In genomic region chr4:6673660-6674499, GRCh38 we compare ENCODE assay signal across 8 cellular contexts.
A peak's percentile ranks its signal among the peaks of the same experiment; 100 is the strongest.
DNase-seq lines count a peak whose midpoint lies in the region; ATAC-seq and TF ChIP-seq lines count a peak whose summit lies in the region.

No MANE protein-coding gene starts in this region.

- DNase-seq in AG10803 (ENCODE audit: low read depth) (peak; percentile 95), NCI-H510A (lab: John Stamatoyannopoulos, UW) (peak; percentile 84), coronary artery (ENCODE audit: low spot score) (peak; percentile 95), left kidney (ENCODE audit: low read depth, low spot score) (peak; percentile 98)
- peak; percentile 96 for DNase-seq in activated CD4-positive, alpha-beta T cell treated with anti-CD3 and anti-CD28 coated beads for 48 hours
- peak; percentile 96 for DNase-seq in stimulated activated CD4-positive, alpha-beta T cell treated with anti-CD3 and anti-CD28 coated beads, Interleukin-1b, Interleukin-23, amount 100 ng/mL, for 48 hours

- H3K4me3 ChIP-seq in AG10803 (ENCODE audit: low read length) (peak overlapping the region; percentile 72), coronary artery (peak overlapping the region; percentile 90)

- TF ChIP-seq CTCF in AG10803 (conservative IDR thresholded peaks at IDR 0.05; ENCODE audit: low read length) (no peak), coronary artery (IDR thresholded peaks at IDR 0.05) (no peak)

- ATAC-seq in GM19023 (IDR thresholded peaks at IDR 0.05; ENCODE audit: unreplicated experiment) (peak; percentile 74), HG03196 (IDR thresholded peaks at IDR 0.05; ENCODE audit: unreplicated experiment) (peak; percentile 85)

- peak overlapping the region; percentile 63 to 88 for H3K27ac ChIP-seq in coronary artery

Comparison
In these comparisons a context has a peak if more than half of its experiments do, and no peak if none do; other contexts are left out.
1. Peak in every context shown above with its lines: DNase-seq, ATAC-seq, H3K4me3 ChIP-seq and H3K27ac ChIP-seq.